In genomic region chr10:127720903-127721302, GRCh38 we compare ENCODE assay signal across 23 cellular contexts. TPM values are rescaled to one million over a fixed set of nuclear protein-coding genes. Genes with fewer than 3 reads are reported as not detected.
"Had no signal": no experiment of that assay in that cellular context is flagged by ENCODE, and none has a peak within 500 bp of the region (broad histone marks: within the 10 kb centered on the region; RNA-seq: fewer than 3 reads in every experiment).

No MANE protein-coding gene starts in this region.

- H3K4me2 ChIP-seq: KMS-11 had no signal

- H3K27ac ChIP-seq: HL-60, KMS-11, RWPE1, SJSA1, SK-N-MC had no signal

- H3K27ac Mint-ChIP-seq: IgD-negative memory B cell had no signal

- DNase-seq: Kasumi-1, MM.1S, NCI-H1092 treated with DMSO at 0.1 percent for 48 hours, NCI-H1436, NCI-H187, NCI-H2029, NCI-H2081 treated with DMSO at 0.1 percent for 48 hours, NCI-H2171, NCI-H226, NCI-H446, NCI-H510A, NCI-H524 treated with DMSO at 0.1 percent for 48 hours, NCI-H69, NCI-H774, SHP77 treated with DMSO at 0.1 percent for 48 hours had no signal

- H3K4me3 Mint-ChIP-seq: IgD-negative memory B cell had no signal

- H3K9me3 ChIP-seq: SJSA1 had no signal

- ATAC-seq: K562 had no signal

- H3K4me1 Mint-ChIP-seq: IgD-negative memory B cell had no signal

- H3K4me3 ChIP-seq: K562, SJSA1, SK-N-MC had no signal

- H3K36me3 ChIP-seq: SJSA1 had no signal

- H3K27me3 Mint-ChIP-seq: IgD-negative memory B cell had no signal

- H3K36me3 Mint-ChIP-seq: IgD-negative memory B cell had no signal

- H3K4me1 ChIP-seq: SJSA1 had no signal

RNA-seq across cellular contexts. Expression of gene FOXI2, which starts 16.1 kb away (rescaled TPM):
- total RNA-seq: K562, M059J, SJSA1 had no signal
- polyA plus RNA-seq: IgD-negative memory B cell, K562 had no signal
